ENCODE assay signal across 8 cellular contexts in the genomic region with DNA sequence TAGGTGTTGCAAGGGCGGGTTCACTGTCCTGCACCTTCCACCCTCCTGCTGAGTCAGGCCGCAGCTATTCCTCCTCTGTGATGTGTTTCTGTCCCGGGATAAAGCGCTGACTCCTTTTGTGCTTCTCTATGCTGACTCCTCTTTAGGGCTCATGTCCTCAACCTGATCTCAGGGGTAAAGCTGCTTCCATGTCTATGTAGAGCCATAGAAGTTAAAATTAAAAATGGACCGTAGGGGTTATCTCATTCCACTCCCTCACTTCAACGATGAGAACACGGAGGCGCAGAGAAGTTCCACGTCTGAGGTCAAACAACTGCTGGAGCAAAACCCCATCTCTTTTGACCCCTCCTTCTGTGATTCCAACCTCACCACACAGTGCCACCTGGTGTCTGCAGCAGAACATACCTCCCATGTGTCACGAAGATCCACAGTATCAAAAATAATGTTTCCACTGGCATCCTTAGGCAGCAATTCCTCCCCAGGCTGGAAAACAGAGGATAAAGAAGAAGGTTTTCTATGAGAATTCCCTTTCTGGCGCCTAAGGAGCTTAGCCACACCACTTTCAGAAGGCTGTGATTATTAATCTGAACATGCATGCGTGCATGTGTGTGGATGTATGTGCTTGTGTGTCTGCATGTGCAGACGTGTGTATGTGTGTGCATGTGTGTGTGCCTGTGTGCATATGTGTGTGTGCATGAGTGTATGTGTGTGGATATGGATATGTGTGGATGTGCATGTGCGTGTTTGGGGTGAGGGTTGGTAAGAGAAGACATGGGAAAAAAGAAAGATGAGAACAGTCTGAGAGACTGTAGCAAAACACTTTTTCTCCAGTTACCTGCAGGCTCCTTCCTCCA.
DNase-seq lines count a peak whose midpoint lies in the region; ATAC-seq and TF ChIP-seq lines count a peak whose summit lies in the region.

No MANE protein-coding gene starts in this region.

- H3K27me3 ChIP-seq in DOHH2 (ENCODE audit: control insufficient read depth, low read length) (peaks cover 3% of the 10 kb centered on the region; the same call in 1 of the 2 replicates), Karpas-422 (ENCODE audit: low read length) (no peaks in the 10 kb centered on the region)

- no peak overlapping the region for H2AFZ ChIP-seq in Karpas-422 (ENCODE audit: low read length)

- H3K4me3 ChIP-seq in DOHH2 (ENCODE audit: low read length) (no peak overlapping the region), Karpas-422 (ENCODE audit: low read length) (no peak overlapping the region)

- peak; percentile 86 for ATAC-seq in GM21526 (IDR thresholded peaks at IDR 0.05; ENCODE audit: low FRiP score, unreplicated experiment)
- ATAC-seq in T-cell (replicated peaks in 1 of 4): peak; percentile 69 to 88 (median 82)

- POLR2A ChIA-PET in T-cell (lab: Charles Lee): no interaction called here

- TF ChIP-seq CTCF in DOHH2 (IDR thresholded peaks at IDR 0.05; ENCODE audit: low read depth, low read length, poor library complexity, severe bottlenecking) (peak; percentile 65), brain (conservative IDR thresholded peaks at IDR 0.05) (peak; percentile 58 to 70)

- H3K9me2 ChIP-seq in DOHH2 (replicated peaks; ENCODE audit: control insufficient read depth, low read length): no peaks in the 10 kb centered on the region
- H3K9me2 ChIP-seq in Karpas-422 (replicated peaks; ENCODE audit: insufficient read depth, low read length): no peaks in the 10 kb centered on the region

- H3K27ac Mint-ChIP-seq in T-cell: no peak overlapping the region
- no peak overlapping the region for H3K27ac Mint-ChIP-seq in brain

- H3K27me3 Mint-ChIP-seq in T-cell (peaks cover 0 to 24% of the 10 kb centered on the region in 2 donors), brain (peaks cover 12% of the 10 kb centered on the region)

- H3K4me1 Mint-ChIP-seq in T-cell (peaks cover 14 to 29% (median 21%) of the 10 kb centered on the region in 3 donors), brain (peaks cover 5% of the 10 kb centered on the region)

- no peak overlapping the region for H3K27ac ChIP-seq in DOHH2 (ENCODE audit: low read depth, low read length)
- H3K27ac ChIP-seq in Karpas-422 (ENCODE audit: low read length): no peak overlapping the region

- DNase-seq in Karpas-422: peak; percentile 80
- peak in 32 of 34 experiments; percentile 8 to 61 (median 40) for DNase-seq in T-cell
- DNase-seq in inferior parietal cortex (ENCODE audit: extremely low spot score): peak; percentile 9
- DNase-seq in stimulated activated CD4-positive, alpha-beta T cell treated with anti-CD3 and anti-CD28 coated beads, Interleukin-4, amount 100 ng/mL, for 4 hours: peak; percentile 52 to 60
- DNase-seq in OCI-M2 (lab: John Stamatoyannopoulos, UW; ENCODE audit: unreplicated experiment): no peak

- no peaks in the 10 kb centered on the region for H3F3A ChIP-seq in DOHH2 (ENCODE audit: control insufficient read depth, insufficient read depth)

- 0 out of 2 replicates have a peak overlapping the region, but pooled peaks have one; percentile 5 for H3K9ac ChIP-seq in Karpas-422 (ENCODE audit: low read length)

- H3K36me3 Mint-ChIP-seq in T-cell (no peaks in the 10 kb centered on the region), brain (no peaks in the 10 kb centered on the region)

- H3K9me3 Mint-ChIP-seq in T-cell (no peaks in the 10 kb centered on the region), brain (peaks cover 0 to 3% (median 0%) of the 10 kb centered on the region in 5 experiments)

- H3K36me3 ChIP-seq in DOHH2 (ENCODE audit: control insufficient read depth, low read length) (no peaks in the 10 kb centered on the region), Karpas-422 (ENCODE audit: insufficient read depth, low read length) (no peaks in the 10 kb centered on the region)

- H3K4me1 ChIP-seq in DOHH2 (ENCODE audit: control insufficient read depth, low read length) (no peaks in the 10 kb centered on the region), Karpas-422 (ENCODE audit: low read length) (peaks cover 3% of the 10 kb centered on the region)

- CTCF ChIA-PET in T-cell (lab: Charles Lee): interaction anchor here (0.6 to 1.8 kb wide), 8 partner anchors 7 to 468 kb away, joined by 3 to 6 read pairs (median 4); no protein-coding TSS in a partner anchor

- H3K79me2 ChIP-seq in DOHH2 (ENCODE audit: control insufficient read depth, low read length): no peaks in the 10 kb centered on the region
- no peaks in the 10 kb centered on the region for H3K79me2 ChIP-seq in Karpas-422 (ENCODE audit: low read length)

- H3K4me3 Mint-ChIP-seq in T-cell (peak overlapping the region in 1 of 3 donors; percentile 34), brain (no peak overlapping the region)

- H3K4me2 ChIP-seq in DOHH2 (ENCODE audit: low read length) (no peak overlapping the region), Karpas-422 (ENCODE audit: low read depth, low read length, poor library complexity, severe bottlenecking) (no peak overlapping the region)

- H4K20me1 ChIP-seq in DOHH2 (ENCODE audit: control insufficient read depth, insufficient read depth, low read depth, low read length) (no peaks in the 10 kb centered on the region), Karpas-422 (ENCODE audit: insufficient read depth, low read depth, low read length) (no peaks in the 10 kb centered on the region)

- H3K9me3 ChIP-seq in DOHH2 (ENCODE audit: control insufficient read depth, insufficient read depth, low read length) (no peaks in the 10 kb centered on the region), Karpas-422 (ENCODE audit: low read length) (no peaks in the 10 kb centered on the region)
